ENCODE assay signal across 1 cellular context in genomic region chr14:70567791-70568190, GRCh38.
TF ChIP-seq lines count a peak whose summit lies in the region.

No MANE protein-coding gene starts in this region.

TF ChIP-seq in HCT116, 20 proteins besides CTCF, POLR2A, EP300 and RAD21 (continued from another document):
- TF ChIP-seq SIN3A (IDR thresholded peaks at IDR 0.05; ENCODE audit: low read depth) (no peak), EZH2 (IDR thresholded peaks at IDR 0.05) (no peak), SP1 (IDR thresholded peaks at IDR 0.05; ENCODE audit: low read depth) (no peak), REST (IDR thresholded peaks at IDR 0.05; ENCODE audit: low read depth) (no peak), TCF7L2 (IDR thresholded peaks at IDR 0.05; ENCODE audit: borderline replicate concordance, extremely low read depth, insufficient read depth, insufficient read length) (no peak), YY1 (IDR thresholded peaks at IDR 0.05; ENCODE audit: extremely low read depth, insufficient replicate concordance, low read depth, low read length) (no peak), EGR1 (IDR thresholded peaks at IDR 0.05; ENCODE audit: low read depth) (no peak), ZNF274 (IDR thresholded peaks at IDR 0.05; ENCODE audit: low read depth, low read length) (no peak), SRF (IDR thresholded peaks at IDR 0.05; ENCODE audit: low read depth) (no peak), CEBPB (IDR thresholded peaks at IDR 0.05; ENCODE audit: low read depth) (no peak)
- TF ChIP-seq, protein P1, sequence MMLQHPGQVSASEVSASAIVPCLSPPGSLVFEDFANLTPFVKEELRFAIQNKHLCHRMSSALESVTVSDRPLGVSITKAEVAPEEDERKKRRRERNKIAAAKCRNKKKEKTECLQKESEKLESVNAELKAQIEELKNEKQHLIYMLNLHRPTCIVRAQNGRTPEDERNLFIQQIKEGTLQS (IDR thresholded peaks at IDR 0.05) = no peak
- TF ChIP-seq, protein P2, sequence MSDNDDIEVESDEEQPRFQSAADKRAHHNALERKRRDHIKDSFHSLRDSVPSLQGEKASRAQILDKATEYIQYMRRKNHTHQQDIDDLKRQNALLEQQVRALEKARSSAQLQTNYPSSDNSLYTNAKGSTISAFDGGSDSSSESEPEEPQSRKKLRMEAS (IDR thresholded peaks at IDR 0.05) = no peak
